8 cellular contexts compared by ENCODE assay signal in the genomic region with DNA sequence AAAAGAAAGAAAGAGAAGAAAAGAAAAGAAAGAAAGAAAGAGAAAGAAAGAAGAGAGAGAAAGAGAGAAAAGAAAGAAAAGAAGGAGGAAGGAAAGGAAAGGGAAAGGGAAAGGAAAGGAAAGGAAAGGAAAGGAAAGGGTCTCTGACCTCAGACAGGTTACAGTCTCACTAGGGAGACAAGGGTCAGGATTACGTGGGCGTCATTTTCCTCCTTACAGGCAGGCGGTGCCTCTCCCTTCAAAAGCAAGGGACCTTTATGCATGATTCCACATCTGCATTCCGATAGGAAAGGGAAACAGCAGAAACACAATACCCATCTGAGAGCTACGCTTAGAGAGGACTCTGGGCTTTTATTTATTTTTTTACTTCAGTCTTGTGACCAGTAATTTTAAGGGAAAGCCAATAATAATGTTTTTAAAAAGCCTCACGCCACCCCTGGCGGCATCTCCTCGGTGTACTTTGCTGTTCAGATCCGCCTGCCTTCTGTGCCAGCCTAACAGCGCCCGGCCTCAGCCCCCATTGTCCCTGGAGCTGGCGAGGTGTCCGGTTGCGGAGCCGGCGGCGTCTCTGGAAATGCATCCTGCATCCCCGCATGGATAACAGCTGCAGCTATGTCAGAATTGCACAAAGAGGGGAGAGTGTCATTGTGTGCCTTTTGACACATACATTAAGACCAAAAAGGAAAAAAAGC. TPM values are rescaled to one million over a fixed set of nuclear protein-coding genes. Genes with fewer than 3 reads are reported as not detected.
DNase-seq lines count a peak whose midpoint lies in the region; ATAC-seq lines count a peak whose summit lies in the region.

No MANE protein-coding gene starts in this region.

- no peaks in the 10 kb centered on the region for H3K9me3 Mint-ChIP-seq in stimulated activated effector memory CD8-positive, alpha-beta T cell treated with anti-CD3 and anti-CD28 coated beads, Interleukin-12 subunit alpha, Interleukin-12 subunit beta, amount 100 ng/mL, for 72 hours

- peaks cover 45% of the 10 kb centered on the region for H3K4me1 Mint-ChIP-seq in stimulated activated effector memory CD8-positive, alpha-beta T cell treated with anti-CD3 and anti-CD28 coated beads, Interleukin-12 subunit alpha, Interleukin-12 subunit beta, amount 100 ng/mL, for 72 hours

- in situ Hi-C loops in KBM-7 (cut with MboI; ENCODE audit: low pct_unique_long_range_greater_than_20kb, low sequenced_read_pairs) (no loop called here), SK-MEL-5 (cut with HindIII; ENCODE audit: low pct_unique_long_range_greater_than_20kb, low sequenced_read_pairs) (no loop called here)

- H3K36me3 Mint-ChIP-seq in stimulated activated effector memory CD8-positive, alpha-beta T cell treated with anti-CD3 and anti-CD28 coated beads, Interleukin-12 subunit alpha, Interleukin-12 subunit beta, amount 100 ng/mL, for 72 hours: peaks cover 8% of the 10 kb centered on the region

- DNase-seq in COLO668 (lab: John Stamatoyannopoulos, UW; ENCODE audit: unreplicated experiment): peak; percentile 88
- DNase-seq in KBM-7: peak; percentile 48
- peak; percentile 57 for DNase-seq in SK-MEL-5 (ENCODE audit: low read depth, low spot score)
- DNase-seq in dermis microvascular lymphatic vessel endothelial cell (ENCODE audit: low read depth in 2 of 2): peak; percentile 33 to 76
- DNase-seq in kidney glomerular epithelial cell (lab: John Stamatoyannopoulos, UW): peak; percentile 73
- DNase-seq in stimulated activated effector memory CD8-positive, alpha-beta T cell treated with anti-CD3 and anti-CD28 coated beads, Interleukin-12 subunit alpha, Interleukin-12 subunit beta, amount 100 ng/mL, for 72 hours (ENCODE audit: low spot score in 2 of 2): no peak
- DNase-seq in AML-193 (lab: John Stamatoyannopoulos, UW): no peak

- ATAC-seq in stimulated activated effector memory CD8-positive, alpha-beta T cell treated with anti-CD3 and anti-CD28 coated beads, Interleukin-12 subunit alpha, Interleukin-12 subunit beta, amount 100 ng/mL, for 72 hours: peak; percentile 1
- ATAC-seq in HG03469 (IDR thresholded peaks at IDR 0.05; ENCODE audit: unreplicated experiment): no peak

- peak overlapping the region; percentile 87 for H3K27ac Mint-ChIP-seq in stimulated activated effector memory CD8-positive, alpha-beta T cell treated with anti-CD3 and anti-CD28 coated beads, Interleukin-12 subunit alpha, Interleukin-12 subunit beta, amount 100 ng/mL, for 72 hours

- H3K4me3 Mint-ChIP-seq in stimulated activated effector memory CD8-positive, alpha-beta T cell treated with anti-CD3 and anti-CD28 coated beads, Interleukin-12 subunit alpha, Interleukin-12 subunit beta, amount 100 ng/mL, for 72 hours: peak overlapping the region; percentile 88

RNA-seq across cellular contexts. Expression of a gene that starts 0.9 kb away (rescaled TPM):
- 30.7 and 52.7 TPM in 2 replicates for total RNA-seq in SK-MEL-5 (2014; rRNA removed; shearing (Covaris generic))
- polyA plus RNA-seq in SK-MEL-5 (2015; cell fraction: cytosol; rRNA removed): 39.1 and 46.0 TPM in 2 replicates
- polyA plus RNA-seq in SK-MEL-5 (2015; cell fraction: nucleus; rRNA removed): 241 and 244 TPM in 2 replicates
- 39.7 and 47.2 TPM in 2 replicates for total RNA-seq in dermis microvascular lymphatic vessel endothelial cell

Comparison
In these comparisons a context has a peak if more than half of its experiments do, and no peak if none do; other contexts are left out.
1. DNase-seq: peak in COLO668 (single experiment), KBM-7 (single experiment), SK-MEL-5 (single experiment), dermis microvascular lymphatic vessel endothelial cell (2 of 2) and kidney glomerular epithelial cell (single experiment); none in stimulated activated effector memory CD8-positive, alpha-beta T cell treated with anti-CD3 and anti-CD28 coated beads, Interleukin-12 subunit alpha, Interleukin-12 subunit beta, amount 100 ng/mL, for 72 hours (0 of 2) and AML-193 (0 of 2).